Comparison of ENCODE assay signal across 20 cellular contexts in genomic region chr4:25425361-25425760, GRCh38.
"Had no signal": no experiment of that assay in that cellular context is flagged by ENCODE, and none has a peak within 500 bp of the region (broad histone marks: within the 10 kb centered on the region; RNA-seq: fewer than 3 reads in every experiment).

No MANE protein-coding gene starts in this region.

- H3K36me3 ChIP-seq: neural progenitor cell, ovary, right lobe of liver, SJSA1 had no signal

- H3K4me3 ChIP-seq: hepatocyte, mucosa of descending colon, neural progenitor cell, ovary, right lobe of liver, SJSA1 had no signal

- H3K4me3 Mint-ChIP-seq: activated naive CD8-positive, alpha-beta T cell; brain; memory B cell; naive thymus-derived CD4-positive, alpha-beta T cell; neural progenitor cell; stimulated activated memory B cell treated with anti-CD40 and anti-IgM and Interleukin-4, amounts not matched to agents 10 μg/mL and 1 μg/mL and 100 μg/mL, for 72 hours had no signal

- H3K9me3 Mint-ChIP-seq: neural progenitor cell had no signal

- H3K27me3 Mint-ChIP-seq: activated naive CD8-positive, alpha-beta T cell; brain; memory B cell; naive thymus-derived CD4-positive, alpha-beta T cell; stimulated activated memory B cell treated with anti-CD40 and anti-IgM and Interleukin-4, amounts not matched to agents 10 μg/mL and 1 μg/mL and 100 μg/mL, for 72 hours had no signal

- H3K4me1 Mint-ChIP-seq: naive thymus-derived CD4-positive, alpha-beta T cell; neural progenitor cell; stimulated activated memory B cell treated with anti-CD40 and anti-IgM and Interleukin-4, amounts not matched to agents 10 μg/mL and 1 μg/mL and 100 μg/mL, for 72 hours had no signal

- ATAC-seq: mucosa of descending colon; naive thymus-derived CD4-positive, alpha-beta T cell; stimulated activated memory B cell treated with anti-CD40 and anti-IgM and Interleukin-4, amounts not matched to agents 10 μg/mL and 1 μg/mL and 100 μg/mL, for 72 hours had no signal

- H3K27ac Mint-ChIP-seq: activated naive CD8-positive, alpha-beta T cell; memory B cell; naive thymus-derived CD4-positive, alpha-beta T cell; neural progenitor cell; stimulated activated memory B cell treated with anti-CD40 and anti-IgM and Interleukin-4, amounts not matched to agents 10 μg/mL and 1 μg/mL and 100 μg/mL, for 72 hours had no signal

- H3K27ac ChIP-seq: hepatocyte, neural progenitor cell, ovary, SJSA1, VCaP had no signal

- H3K9me3 ChIP-seq: mucosa of descending colon, ovary, right lobe of liver, SJSA1 had no signal

- H3K4me1 ChIP-seq: neural progenitor cell, SJSA1 had no signal

- H3K27me3 ChIP-seq: hepatocyte, neural progenitor cell, ovary, right lobe of liver, SJSA1 had no signal

- H3K36me3 Mint-ChIP-seq: brain, memory B cell, neural progenitor cell had no signal

- DNase-seq: activated CD4-positive, alpha-beta T cell treated with anti-CD3 and anti-CD28 coated beads for 1 hour; activated CD4-positive, alpha-beta T cell treated with anti-CD3 and anti-CD28 coated beads, Interleukin-2, amount 50 U/mL, for 4 hours; activated gamma-delta T cell treated with Interleukin-2 at 50 U/mL for 16 hours; amniotic stem cell; effector CD4-positive, alpha-beta T cell; mucosa of descending colon; naive thymus-derived CD4-positive, alpha-beta T cell; stimulated activated CD4-positive, alpha-beta T cell treated with anti-CD3 and anti-CD28 coated beads, Interleukin-4, amount 100 ng/mL, for 4 hours; SW 1271; T-helper 2 cell had no signal
